In the genomic region with DNA sequence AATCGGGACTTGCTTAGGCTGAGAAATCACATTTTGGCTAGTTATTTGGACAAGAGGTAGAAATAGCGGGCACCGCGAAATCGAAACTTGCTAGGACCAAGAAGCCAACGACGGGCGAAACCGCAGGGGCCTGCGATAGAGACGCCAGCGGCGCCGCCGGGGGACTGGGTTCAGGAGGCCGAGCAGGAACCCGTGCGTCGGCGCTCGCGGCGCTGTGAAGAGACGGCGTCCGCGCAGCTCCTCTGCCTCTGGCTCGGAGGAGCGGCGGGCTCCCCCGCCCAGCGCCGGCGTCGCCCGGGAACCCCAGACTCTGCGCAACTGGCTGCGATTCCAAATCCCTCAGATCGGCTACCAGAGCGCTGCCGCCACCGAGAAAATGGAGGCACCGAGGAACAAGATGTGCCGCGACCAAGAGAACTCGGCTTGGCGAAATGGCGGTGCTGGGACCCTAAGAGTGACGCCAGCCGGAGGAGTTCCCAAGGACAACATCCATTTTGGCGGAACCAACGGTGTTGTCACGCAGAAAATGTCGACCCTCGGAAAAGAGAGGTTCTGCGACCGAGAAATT, we compare ENCODE assay signal across 1 cellular context.
TF ChIP-seq lines count a peak whose summit lies in the region.

No MANE protein-coding gene starts in this region.

TF ChIP-seq in HepG2, 621 proteins besides CTCF, POLR2A, EP300 and RAD21 (continues in another document):
- TF ChIP-seq ZNF768 (CRISPR knock-in tag; IDR thresholded peaks at IDR 0.05) (peak; percentile 36; the same call in 1 of the 2 replicates), ZNF331 (CRISPR knock-in tag; IDR thresholded peaks at IDR 0.05) (0 out of 2 replicates have a peak, but pooled peaks have one; percentile 49), TCF7L2 (IDR thresholded peaks at IDR 0.05; ENCODE audit: low read depth, low read length) (no peak), SAFB2 (CRISPR knock-in tag; IDR thresholded peaks at IDR 0.05; ENCODE audit: borderline replicate concordance, low read depth) (no peak; the same call in 1 of the 2 replicates), NRL (CRISPR knock-in tag; IDR thresholded peaks at IDR 0.05; ENCODE audit: borderline replicate concordance) (peak; percentile 14; the same call in 1 of the 2 replicates), SRY (CRISPR knock-in tag; IDR thresholded peaks at IDR 0.05) (0 out of 2 replicates have a peak, but pooled peaks have one; percentile 21), ZSCAN31 (CRISPR knock-in tag; IDR thresholded peaks at IDR 0.05; ENCODE audit: low read depth) (no peak), ZNF879 (CRISPR knock-in tag; IDR thresholded peaks at IDR 0.05) (no peak), ADNP (CRISPR knock-in tag; IDR thresholded peaks at IDR 0.05) (no peak), GFI1 (CRISPR knock-in tag; IDR thresholded peaks at IDR 0.05; ENCODE audit: borderline replicate concordance) (no peak), KDM4B (CRISPR knock-in tag; IDR thresholded peaks at IDR 0.05) (0 out of 2 replicates have a peak, but pooled peaks have one; percentile 57), DMAP1 (CRISPR knock-in tag; IDR thresholded peaks at IDR 0.05) (peak; percentile 39; the same call in 1 of the 2 replicates), SALL2 (CRISPR knock-in tag; IDR thresholded peaks at IDR 0.05) (peak; percentile 12), ZNF775 (CRISPR knock-in tag; IDR thresholded peaks at IDR 0.05; ENCODE audit: borderline replicate concordance) (no peak), YY1 (IDR thresholded peaks at IDR 0.05; ENCODE audit: insufficient read depth, insufficient replicate concordance, low read depth, low read length) (peak; percentile 90), ZNF432 (CRISPR knock-in tag; IDR thresholded peaks at IDR 0.05; ENCODE audit: borderline replicate concordance) (0 out of 2 replicates have a peak, but pooled peaks have one; percentile 8), ZNF564 (CRISPR knock-in tag; IDR thresholded peaks at IDR 0.05) (0 out of 2 replicates have a peak, but pooled peaks have one; percentile 32), HNRNPLL (IDR thresholded peaks at IDR 0.05; ENCODE audit: low read depth, low read length, poor library complexity, severe bottlenecking) (peak; percentile 96), ZNF746 (CRISPR knock-in tag; IDR thresholded peaks at IDR 0.05) (peak; percentile 15; the same call in 1 of the 2 replicates), KDM5B (CRISPR knock-in tag; IDR thresholded peaks at IDR 0.05; ENCODE audit: borderline replicate concordance) (peak; percentile 82), RXRA (CRISPR knock-in tag; IDR thresholded peaks at IDR 0.05) (peak; percentile 23; the same call in 1 of the 2 replicates), MED1 (CRISPR knock-in tag; IDR thresholded peaks at IDR 0.05) (peak; percentile 42), NFKB2 (CRISPR knock-in tag; IDR thresholded peaks at IDR 0.05; ENCODE audit: borderline replicate concordance) (peak; percentile 42; the same call in 1 of the 2 replicates), FOXC1 (CRISPR knock-in tag; IDR thresholded peaks at IDR 0.05; ENCODE audit: borderline replicate concordance) (0 out of 2 replicates have a peak, but pooled peaks have one; percentile 9), ATM (IDR thresholded peaks at IDR 0.05; ENCODE audit: borderline replicate concordance) (no peak), BORCS8-MEF2B (CRISPR knock-in tag; IDR thresholded peaks at IDR 0.05) (no peak), HMG20B (CRISPR knock-in tag; conservative IDR thresholded peaks at IDR 0.05) (no peak), TCF12 (IDR thresholded peaks at IDR 0.05) (no peak), TCF12 (CRISPR knock-in tag; IDR thresholded peaks at IDR 0.05) (0 out of 2 replicates have a peak, but pooled peaks have one; percentile 37), ZNF766 (CRISPR knock-in tag; IDR thresholded peaks at IDR 0.05; ENCODE audit: borderline replicate concordance) (no peak), ZNF20 (CRISPR knock-in tag; IDR thresholded peaks at IDR 0.05) (0 out of 2 replicates have a peak, but pooled peaks have one; percentile 46), PRMT3 (CRISPR knock-in tag; IDR thresholded peaks at IDR 0.05; ENCODE audit: borderline replicate concordance, low read depth) (0 out of 2 replicates have a peak, but pooled peaks have one; percentile 53)
- TF ChIP-seq, protein P1, sequence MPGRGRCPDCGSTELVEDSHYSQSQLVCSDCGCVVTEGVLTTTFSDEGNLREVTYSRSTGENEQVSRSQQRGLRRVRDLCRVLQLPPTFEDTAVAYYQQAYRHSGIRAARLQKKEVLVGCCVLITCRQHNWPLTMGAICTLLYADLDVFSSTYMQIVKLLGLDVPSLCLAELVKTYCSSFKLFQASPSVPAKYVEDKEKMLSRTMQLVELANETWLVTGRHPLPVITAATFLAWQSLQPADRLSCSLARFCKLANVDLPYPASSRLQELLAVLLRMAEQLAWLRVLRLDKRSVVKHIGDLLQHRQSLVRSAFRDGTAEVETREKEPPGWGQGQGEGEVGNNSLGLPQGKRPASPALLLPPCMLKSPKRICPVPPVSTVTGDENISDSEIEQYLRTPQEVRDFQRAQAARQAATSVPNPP (CRISPR knock-in tag; IDR thresholded peaks at IDR 0.05), result 0 out of 2 replicates have a peak, but pooled peaks have one; percentile 35
- TF ChIP-seq, protein P2, sequence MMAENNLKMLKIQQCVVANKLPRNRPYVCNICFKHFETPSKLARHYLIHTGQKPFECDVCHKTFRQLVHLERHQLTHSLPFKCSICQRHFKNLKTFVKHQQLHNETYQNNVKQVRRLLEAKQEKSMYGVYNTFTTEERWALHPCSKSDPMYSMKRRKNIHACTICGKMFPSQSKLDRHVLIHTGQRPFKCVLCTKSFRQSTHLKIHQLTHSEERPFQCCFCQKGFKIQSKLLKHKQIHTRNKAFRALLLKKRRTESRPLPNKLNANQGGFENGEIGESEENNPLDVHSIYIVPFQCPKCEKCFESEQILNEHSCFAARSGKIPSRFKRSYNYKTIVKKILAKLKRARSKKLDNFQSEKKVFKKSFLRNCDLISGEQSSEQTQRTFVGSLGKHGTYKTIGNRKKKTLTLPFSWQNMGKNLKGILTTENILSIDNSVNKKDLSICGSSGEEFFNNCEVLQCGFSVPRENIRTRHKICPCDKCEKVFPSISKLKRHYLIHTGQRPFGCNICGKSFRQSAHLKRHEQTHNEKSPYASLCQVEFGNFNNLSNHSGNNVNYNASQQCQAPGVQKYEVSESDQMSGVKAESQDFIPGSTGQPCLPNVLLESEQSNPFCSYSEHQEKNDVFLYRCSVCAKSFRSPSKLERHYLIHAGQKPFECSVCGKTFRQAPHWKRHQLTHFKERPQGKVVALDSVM (CRISPR knock-in tag; IDR thresholded peaks at IDR 0.05), result peak; percentile 90
- TF ChIP-seq, protein P3, sequence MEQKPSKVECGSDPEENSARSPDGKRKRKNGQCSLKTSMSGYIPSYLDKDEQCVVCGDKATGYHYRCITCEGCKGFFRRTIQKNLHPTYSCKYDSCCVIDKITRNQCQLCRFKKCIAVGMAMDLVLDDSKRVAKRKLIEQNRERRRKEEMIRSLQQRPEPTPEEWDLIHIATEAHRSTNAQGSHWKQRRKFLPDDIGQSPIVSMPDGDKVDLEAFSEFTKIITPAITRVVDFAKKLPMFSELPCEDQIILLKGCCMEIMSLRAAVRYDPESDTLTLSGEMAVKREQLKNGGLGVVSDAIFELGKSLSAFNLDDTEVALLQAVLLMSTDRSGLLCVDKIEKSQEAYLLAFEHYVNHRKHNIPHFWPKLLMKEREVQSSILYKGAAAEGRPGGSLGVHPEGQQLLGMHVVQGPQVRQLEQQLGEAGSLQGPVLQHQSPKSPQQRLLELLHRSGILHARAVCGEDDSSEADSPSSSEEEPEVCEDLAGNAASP (CRISPR knock-in tag; IDR thresholded peaks at IDR 0.05; ENCODE audit: borderline replicate concordance), result peak; percentile 16; the same call in 1 of the 2 replicates
- TF ChIP-seq, protein P4, sequence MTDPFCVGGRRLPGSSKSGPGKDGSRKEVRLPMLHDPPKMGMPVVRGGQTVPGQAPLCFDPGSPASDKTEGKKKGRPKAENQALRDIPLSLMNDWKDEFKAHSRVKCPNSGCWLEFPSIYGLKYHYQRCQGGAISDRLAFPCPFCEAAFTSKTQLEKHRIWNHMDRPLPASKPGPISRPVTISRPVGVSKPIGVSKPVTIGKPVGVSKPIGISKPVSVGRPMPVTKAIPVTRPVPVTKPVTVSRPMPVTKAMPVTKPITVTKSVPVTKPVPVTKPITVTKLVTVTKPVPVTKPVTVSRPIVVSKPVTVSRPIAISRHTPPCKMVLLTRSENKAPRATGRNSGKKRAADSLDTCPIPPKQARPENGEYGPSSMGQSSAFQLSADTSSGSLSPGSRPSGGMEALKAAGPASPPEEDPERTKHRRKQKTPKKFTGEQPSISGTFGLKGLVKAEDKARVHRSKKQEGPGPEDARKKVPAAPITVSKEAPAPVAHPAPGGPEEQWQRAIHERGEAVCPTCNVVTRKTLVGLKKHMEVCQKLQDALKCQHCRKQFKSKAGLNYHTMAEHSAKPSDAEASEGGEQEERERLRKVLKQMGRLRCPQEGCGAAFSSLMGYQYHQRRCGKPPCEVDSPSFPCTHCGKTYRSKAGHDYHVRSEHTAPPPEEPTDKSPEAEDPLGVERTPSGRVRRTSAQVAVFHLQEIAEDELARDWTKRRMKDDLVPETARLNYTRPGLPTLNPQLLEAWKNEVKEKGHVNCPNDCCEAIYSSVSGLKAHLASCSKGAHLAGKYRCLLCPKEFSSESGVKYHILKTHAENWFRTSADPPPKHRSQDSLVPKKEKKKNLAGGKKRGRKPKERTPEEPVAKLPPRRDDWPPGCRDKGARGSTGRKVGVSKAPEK (CRISPR knock-in tag; IDR thresholded peaks at IDR 0.05; ENCODE audit: borderline replicate concordance), result no peak
- TF ChIP-seq, protein P5, sequence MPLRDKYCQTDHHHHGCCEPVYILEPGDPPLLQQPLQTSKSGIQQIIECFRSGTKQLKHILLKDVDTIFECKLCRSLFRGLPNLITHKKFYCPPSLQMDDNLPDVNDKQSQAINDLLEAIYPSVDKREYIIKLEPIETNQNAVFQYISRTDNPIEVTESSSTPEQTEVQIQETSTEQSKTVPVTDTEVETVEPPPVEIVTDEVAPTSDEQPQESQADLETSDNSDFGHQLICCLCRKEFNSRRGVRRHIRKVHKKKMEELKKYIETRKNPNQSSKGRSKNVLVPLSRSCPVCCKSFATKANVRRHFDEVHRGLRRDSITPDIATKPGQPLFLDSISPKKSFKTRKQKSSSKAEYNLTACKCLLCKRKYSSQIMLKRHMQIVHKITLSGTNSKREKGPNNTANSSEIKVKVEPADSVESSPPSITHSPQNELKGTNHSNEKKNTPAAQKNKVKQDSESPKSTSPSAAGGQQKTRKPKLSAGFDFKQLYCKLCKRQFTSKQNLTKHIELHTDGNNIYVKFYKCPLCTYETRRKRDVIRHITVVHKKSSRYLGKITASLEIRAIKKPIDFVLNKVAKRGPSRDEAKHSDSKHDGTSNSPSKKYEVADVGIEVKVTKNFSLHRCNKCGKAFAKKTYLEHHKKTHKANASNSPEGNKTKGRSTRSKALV (CRISPR knock-in tag; IDR thresholded peaks at IDR 0.05), result peak; percentile 72; the same call in 1 of the 2 replicates
- TF ChIP-seq, protein P6, sequence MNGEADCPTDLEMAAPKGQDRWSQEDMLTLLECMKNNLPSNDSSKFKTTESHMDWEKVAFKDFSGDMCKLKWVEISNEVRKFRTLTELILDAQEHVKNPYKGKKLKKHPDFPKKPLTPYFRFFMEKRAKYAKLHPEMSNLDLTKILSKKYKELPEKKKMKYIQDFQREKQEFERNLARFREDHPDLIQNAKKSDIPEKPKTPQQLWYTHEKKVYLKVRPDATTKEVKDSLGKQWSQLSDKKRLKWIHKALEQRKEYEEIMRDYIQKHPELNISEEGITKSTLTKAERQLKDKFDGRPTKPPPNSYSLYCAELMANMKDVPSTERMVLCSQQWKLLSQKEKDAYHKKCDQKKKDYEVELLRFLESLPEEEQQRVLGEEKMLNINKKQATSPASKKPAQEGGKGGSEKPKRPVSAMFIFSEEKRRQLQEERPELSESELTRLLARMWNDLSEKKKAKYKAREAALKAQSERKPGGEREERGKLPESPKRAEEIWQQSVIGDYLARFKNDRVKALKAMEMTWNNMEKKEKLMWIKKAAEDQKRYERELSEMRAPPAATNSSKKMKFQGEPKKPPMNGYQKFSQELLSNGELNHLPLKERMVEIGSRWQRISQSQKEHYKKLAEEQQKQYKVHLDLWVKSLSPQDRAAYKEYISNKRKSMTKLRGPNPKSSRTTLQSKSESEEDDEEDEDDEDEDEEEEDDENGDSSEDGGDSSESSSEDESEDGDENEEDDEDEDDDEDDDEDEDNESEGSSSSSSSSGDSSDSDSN (CRISPR knock-in tag; IDR thresholded peaks at IDR 0.05), result peak; percentile 91; the same call in 1 of the 2 replicates
- TF ChIP-seq, protein P7, sequence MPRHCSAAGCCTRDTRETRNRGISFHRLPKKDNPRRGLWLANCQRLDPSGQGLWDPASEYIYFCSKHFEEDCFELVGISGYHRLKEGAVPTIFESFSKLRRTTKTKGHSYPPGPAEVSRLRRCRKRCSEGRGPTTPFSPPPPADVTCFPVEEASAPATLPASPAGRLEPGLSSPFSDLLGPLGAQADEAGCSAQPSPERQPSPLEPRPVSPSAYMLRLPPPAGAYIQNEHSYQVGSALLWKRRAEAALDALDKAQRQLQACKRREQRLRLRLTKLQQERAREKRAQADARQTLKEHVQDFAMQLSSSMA (CRISPR knock-in tag; IDR thresholded peaks at IDR 0.05), result no peak
- TF ChIP-seq, protein P8, sequence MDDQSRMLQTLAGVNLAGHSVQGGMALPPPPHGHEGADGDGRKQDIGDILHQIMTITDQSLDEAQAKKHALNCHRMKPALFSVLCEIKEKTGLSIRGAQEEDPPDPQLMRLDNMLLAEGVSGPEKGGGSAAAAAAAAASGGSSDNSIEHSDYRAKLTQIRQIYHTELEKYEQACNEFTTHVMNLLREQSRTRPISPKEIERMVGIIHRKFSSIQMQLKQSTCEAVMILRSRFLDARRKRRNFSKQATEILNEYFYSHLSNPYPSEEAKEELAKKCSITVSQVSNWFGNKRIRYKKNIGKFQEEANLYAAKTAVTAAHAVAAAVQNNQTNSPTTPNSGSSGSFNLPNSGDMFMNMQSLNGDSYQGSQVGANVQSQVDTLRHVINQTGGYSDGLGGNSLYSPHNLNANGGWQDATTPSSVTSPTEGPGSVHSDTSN (CRISPR knock-in tag; IDR thresholded peaks at IDR 0.05; ENCODE audit: borderline replicate concordance), result 0 out of 2 replicates have a peak, but pooled peaks have one; percentile 16
- TF ChIP-seq, protein P9, sequence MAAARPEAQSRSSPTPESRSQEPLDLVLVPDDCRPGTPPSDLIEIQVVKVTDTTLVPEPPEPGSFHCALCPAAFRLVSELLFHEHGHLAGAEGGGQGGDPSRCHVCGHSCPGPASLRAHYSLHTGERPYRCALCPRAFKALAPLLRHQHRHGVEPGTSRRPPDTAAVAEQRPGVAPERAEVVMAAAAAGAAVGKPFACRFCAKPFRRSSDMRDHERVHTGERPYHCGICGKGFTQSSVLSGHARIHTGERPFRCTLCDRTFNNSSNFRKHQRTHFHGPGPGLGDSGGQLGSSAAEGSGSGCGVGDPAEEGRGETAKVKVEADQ (CRISPR knock-in tag; IDR thresholded peaks at IDR 0.05; ENCODE audit: borderline replicate concordance), result 0 out of 2 replicates have a peak, but pooled peaks have one; percentile 8
